In genomic region chr4:176309046-176309445, GRCh38 we compare ENCODE assay signal across 12 cellular contexts. TPM values are rescaled to one million over a fixed set of nuclear protein-coding genes. Genes with fewer than 3 reads are reported as not detected.
DNase-seq lines count a peak whose midpoint lies in the region; ATAC-seq and TF ChIP-seq lines count a peak whose summit lies in the region.
"Had no signal": no experiment of that assay in that cellular context is flagged by ENCODE, and none has a peak within 500 bp of the region (broad histone marks: within the 10 kb centered on the region; RNA-seq: fewer than 3 reads in every experiment).

No MANE protein-coding gene starts in this region.

- no peaks in the 10 kb centered on the region for H3K36me3 Mint-ChIP-seq in activated CD4-positive, alpha-beta T cell treated with anti-CD3 and anti-CD28 coated beads, Interleukin-2, amount 10 ng/mL, durations not matched to agents 7 days and 5 days (ENCODE audit: low read depth)
- H3K36me3 Mint-ChIP-seq: activated naive CD4-positive, alpha-beta T cell treated with anti-CD3 and anti-CD28 coated beads, Interleukin-2, amount 50 U/mL, for 24 hours had no signal

- no peaks in the 10 kb centered on the region for H3K9me2 ChIP-seq in SU-DHL-6 (replicated peaks; ENCODE audit: insufficient read depth, low read length)

- no peaks in the 10 kb centered on the region for H3K9me3 Mint-ChIP-seq in activated CD4-positive, alpha-beta T cell treated with anti-CD3 and anti-CD28 coated beads, Interleukin-2, amount 10 ng/mL, durations not matched to agents 7 days and 5 days
- H3K9me3 Mint-ChIP-seq: activated naive CD4-positive, alpha-beta T cell treated with anti-CD3 and anti-CD28 coated beads, Interleukin-2, amount 50 U/mL, for 24 hours had no signal

- no peak overlapping the region for H3K4me3 ChIP-seq in SU-DHL-6 (ENCODE audit: insufficient read depth, low read length, poor library complexity, severe bottlenecking)
- H3K4me3 ChIP-seq: stomach had no signal

- H3K27me3 ChIP-seq in SU-DHL-6 (ENCODE audit: low read length): no peaks in the 10 kb centered on the region
- H3K27me3 ChIP-seq: stomach had no signal

- no peaks in the 10 kb centered on the region for H3K36me3 ChIP-seq in SU-DHL-6 (ENCODE audit: low read length)
- H3K36me3 ChIP-seq: stomach, WERI-Rb-1 had no signal

- H3K9ac ChIP-seq in SU-DHL-6 (ENCODE audit: low read length): no peak overlapping the region

- H3K4me1 Mint-ChIP-seq in activated CD4-positive, alpha-beta T cell treated with anti-CD3 and anti-CD28 coated beads, Interleukin-2, amount 10 ng/mL, durations not matched to agents 7 days and 5 days: no peaks in the 10 kb centered on the region
- H3K4me1 Mint-ChIP-seq: activated naive CD4-positive, alpha-beta T cell treated with anti-CD3 and anti-CD28 coated beads, Interleukin-2, amount 50 U/mL, for 24 hours had no signal

- ATAC-seq in GM18867 (IDR thresholded peaks at IDR 0.05; ENCODE audit: unreplicated experiment) (peak; percentile 99), GM21381 (IDR thresholded peaks at IDR 0.05; ENCODE audit: unreplicated experiment) (peak; percentile 99), HG03060 (IDR thresholded peaks at IDR 0.05; ENCODE audit: low read depth, unreplicated experiment) (peak; percentile 95)

- H3K27me3 Mint-ChIP-seq in activated CD4-positive, alpha-beta T cell treated with anti-CD3 and anti-CD28 coated beads, Interleukin-2, amount 10 ng/mL, durations not matched to agents 7 days and 5 days: peaks cover 15% of the 10 kb centered on the region

- TF ChIP-seq CTCF in SU-DHL-6 (IDR thresholded peaks at IDR 0.05; ENCODE audit: insufficient read depth, low read length, poor library complexity, severe bottlenecking): no peak

- POLR2A ChIA-PET in activated CD4-positive, alpha-beta T cell treated with anti-CD3 and anti-CD28 coated beads, Interleukin-2, amount 10 ng/mL, durations not matched to agents 7 days and 5 days (lab: Charles Lee): no interaction called here

- H3K9me3 ChIP-seq in SU-DHL-6 (ENCODE audit: insufficient read depth, low read length): no peaks in the 10 kb centered on the region
- H3K9me3 ChIP-seq: stomach had no signal

- H3K4me3 Mint-ChIP-seq in activated CD4-positive, alpha-beta T cell treated with anti-CD3 and anti-CD28 coated beads, Interleukin-2, amount 10 ng/mL, durations not matched to agents 7 days and 5 days: no peak overlapping the region
- H3K4me3 Mint-ChIP-seq: activated naive CD4-positive, alpha-beta T cell treated with anti-CD3 and anti-CD28 coated beads, Interleukin-2, amount 50 U/mL, for 24 hours had no signal

- CTCF ChIA-PET in activated CD4-positive, alpha-beta T cell treated with anti-CD3 and anti-CD28 coated beads, Interleukin-2, amount 10 ng/mL, durations not matched to agents 7 days and 5 days (lab: Charles Lee): no interaction called here

- DNase-seq in KG1 (lab: John Stamatoyannopoulos, UW) (no peak), GM03348 (ENCODE audit: low spot score) (no peak)
- no peak for DNase-seq in activated CD4-positive, alpha-beta T cell treated with anti-CD3 and anti-CD28 coated beads, Interleukin-2, amount 10 ng/mL, durations not matched to agents 7 days and 5 days
- DNase-seq: NCI-H1417, small intestine, stomach, WERI-Rb-1 had no signal

- no peaks in the 10 kb centered on the region for H3F3A ChIP-seq in SU-DHL-6 (ENCODE audit: insufficient read depth)

- H4K20me1 ChIP-seq in SU-DHL-6 (ENCODE audit: low read depth, low read length): no peaks in the 10 kb centered on the region

- no peaks in the 10 kb centered on the region for H3K79me2 ChIP-seq in SU-DHL-6 (ENCODE audit: insufficient read depth, low read length)

- no peak overlapping the region for H2AFZ ChIP-seq in SU-DHL-6 (ENCODE audit: low read depth, low read length, severe bottlenecking)

- H3K27ac ChIP-seq in SU-DHL-6 (ENCODE audit: low read depth, low read length): peak overlapping the region; percentile 32; the same call in 1 of the 2 replicates
- H3K27ac ChIP-seq: stomach, WERI-Rb-1 had no signal

- H3K4me2 ChIP-seq in SU-DHL-6 (ENCODE audit: low read depth, low read length, poor library complexity, severe bottlenecking): peak overlapping the region; percentile 48

- no peak overlapping the region for H3K27ac Mint-ChIP-seq in activated CD4-positive, alpha-beta T cell treated with anti-CD3 and anti-CD28 coated beads, Interleukin-2, amount 10 ng/mL, durations not matched to agents 7 days and 5 days
- H3K27ac Mint-ChIP-seq: activated naive CD4-positive, alpha-beta T cell treated with anti-CD3 and anti-CD28 coated beads, Interleukin-2, amount 50 U/mL, for 24 hours had no signal

RNA-seq across cellular contexts. Expression of gene SPCS3, which starts 10.7 kb away (rescaled TPM):
- total RNA-seq in activated CD4-positive, alpha-beta T cell treated with anti-CD3 and anti-CD28 coated beads, Interleukin-2, amount 10 ng/mL, durations not matched to agents 7 days and 5 days: 100 to 1,000 TPM; 154 to 186 TPM

RNA-seq across cellular contexts. Expression of gene ASB5, which starts 40.0 kb away (rescaled TPM):
- total RNA-seq in activated CD4-positive, alpha-beta T cell treated with anti-CD3 and anti-CD28 coated beads, Interleukin-2, amount 10 ng/mL, durations not matched to agents 7 days and 5 days: not detected
